ENCODE assay signal across 8 cellular contexts in genomic region chr2:130727286-130727924, GRCh38. TPM values are rescaled to one million over a fixed set of nuclear protein-coding genes. Genes with fewer than 3 reads are reported as not detected.
DNase-seq lines count a peak whose midpoint lies in the region; ATAC-seq, FAIRE-seq and TF ChIP-seq lines count a peak whose summit lies in the region.

No MANE protein-coding gene starts in this region.

- no peak for FAIRE-seq in HepG2 (lab: Jason Lieb, UNC)

- TF ChIP-seq RAD21 in HepG2 (CRISPR knock-in tag; IDR thresholded peaks at IDR 0.05), result no peak

- peaks cover 3% of the 10 kb centered on the region for H3K4me1 Mint-ChIP-seq in activated CD4-positive, alpha-beta T cell treated with anti-CD3 and anti-CD28 coated beads for 36 hours

- CTCF ChIA-PET in activated CD4-positive, alpha-beta T cell treated with anti-CD3 and anti-CD28 coated beads for 36 hours (lab: Charles Lee), result interaction anchor here (1.0 kb wide), 1 partner anchor 385 kb away, joined by 4 read pairs; the partner anchor contains the start of gene IMP4
- CTCF ChIA-PET in HepG2 (lab: Yijun Ruan, JAX; ENCODE audit: low intra/inter-chr PET ratio, low total read pairs), result no interaction called here

- no peak for TF ChIP-seq EP300 in HepG2 (IDR thresholded peaks at IDR 0.05; ENCODE audit: low read depth in 2 of 2, low read length in 2 of 2)
- no peak for TF ChIP-seq EP300 in HepG2 (CRISPR knock-in tag; IDR thresholded peaks at IDR 0.05; ENCODE audit: borderline replicate concordance)

- H3K27me3 Mint-ChIP-seq in activated CD4-positive, alpha-beta T cell treated with anti-CD3 and anti-CD28 coated beads for 36 hours, result peaks cover 9% of the 10 kb centered on the region

- H3K4me1 ChIP-seq in HepG2 (ENCODE audit: insufficient read depth, low read length), result no peaks in the 10 kb centered on the region

- H3K4me3 ChIP-seq in GM12864 (ENCODE audit: low read depth, low read length), result peak overlapping the region; percentile 54
- peak overlapping the region; percentile 77 for H3K4me3 ChIP-seq in coronary artery
- H3K4me3 ChIP-seq in HepG2 (replicated peaks in 1 of 3; ENCODE audit: insufficient read depth in 1 of 3, low read depth in 2 of 3, low read length in 3 of 3), result no peak overlapping the region

- no peaks in the 10 kb centered on the region for H3K9me3 Mint-ChIP-seq in activated CD4-positive, alpha-beta T cell treated with anti-CD3 and anti-CD28 coated beads for 36 hours (ENCODE audit: low read depth)

- ATAC-seq in HG02642 (IDR thresholded peaks at IDR 0.05; ENCODE audit: poor library complexity, unreplicated experiment), result peak; percentile 92
- peak; percentile 97 for ATAC-seq in activated CD4-positive, alpha-beta T cell treated with anti-CD3 and anti-CD28 coated beads for 36 hours
- peak; percentile 48; the same call in 2 of the 3 replicates for ATAC-seq in HepG2

- H3K4me3 Mint-ChIP-seq in activated CD4-positive, alpha-beta T cell treated with anti-CD3 and anti-CD28 coated beads for 36 hours, result peak overlapping the region; percentile 67

- H3K36me3 ChIP-seq in HepG2 (replicated peaks in 1 of 2; ENCODE audit: control insufficient read depth in 1 of 2, insufficient read depth in 2 of 2, low read length in 2 of 2), result no peaks in the 10 kb centered on the region

- no peak for TF ChIP-seq POLR2A in HepG2 (IDR thresholded peaks at IDR 0.05; ENCODE audit: insufficient read depth in 1 of 2, low read depth in 2 of 2, low read length in 2 of 2)

- no peak overlapping the region for H3K4me2 ChIP-seq in HepG2 (ENCODE audit: low read depth, low read length)

- peak overlapping the region; percentile 70 to 79 for H3K27ac ChIP-seq in coronary artery
- H3K27ac ChIP-seq in HepG2 (ENCODE audit: extremely low read length, insufficient read depth, low read length), result no peak overlapping the region

- peak; percentile 48 for DNase-seq in GM12864 (ENCODE audit: low read depth)
- peak; percentile 83 for DNase-seq in NCI-H2029 (lab: John Stamatoyannopoulos, UW)
- DNase-seq in activated CD4-positive, alpha-beta T cell treated with anti-CD3 and anti-CD28 coated beads for 36 hours, result peak; percentile 93
- DNase-seq in coronary artery (ENCODE audit: low spot score), result peak; percentile 86
- no peak for DNase-seq in HepG2 (ENCODE audit: low spot score)
- peak; percentile 83 to 90 for DNase-seq in stimulated activated CD4-positive, alpha-beta T cell treated with anti-CD3 and anti-CD28 coated beads, Interleukin-2, amount 100 ng/mL, for 48 hours
- no peak for DNase-seq in SHP77 (lab: John Stamatoyannopoulos, UW)

- POLR2A ChIA-PET in activated CD4-positive, alpha-beta T cell treated with anti-CD3 and anti-CD28 coated beads for 36 hours (lab: Charles Lee), result no interaction called here
- POLR2A ChIA-PET in HepG2 (lab: Yijun Ruan, JAX), result no interaction called here

- no peaks in the 10 kb centered on the region for H3K79me2 ChIP-seq in HepG2 (ENCODE audit: insufficient read depth, low read length)

- TF ChIP-seq CTCF in GM12864 (IDR thresholded peaks at IDR 0.05; ENCODE audit: low read depth, low read length, missing control alignments) (no peak), coronary artery (IDR thresholded peaks at IDR 0.05) (no peak), HepG2 (CRISPR knock-in tag; IDR thresholded peaks at IDR 0.05) (no peak)

- no peak overlapping the region for H3K9ac ChIP-seq in HepG2 (ENCODE audit: insufficient read depth, low read depth, low read length)

- BruUV-seq in HepG2 (replicated peaks; lab: Mats Ljungman, UMichigan), result no TSS peak

- 51% methylated on average over 41 of the region's 48 CpGs for WGBS in HepG2 (ENCODE audit: low lambda C conversion rate)

- H3K36me3 Mint-ChIP-seq in activated CD4-positive, alpha-beta T cell treated with anti-CD3 and anti-CD28 coated beads for 36 hours (ENCODE audit: low read depth), result no peaks in the 10 kb centered on the region

- no peaks in the 10 kb centered on the region for H4K20me1 ChIP-seq in HepG2 (ENCODE audit: insufficient read depth, low read length)

- H3K9me3 ChIP-seq in HepG2 (ENCODE audit: low read length), result no peaks in the 10 kb centered on the region

- intact Hi-C loops in activated CD4-positive, alpha-beta T cell treated with anti-CD3 and anti-CD28 coated beads for 36 hours (cut with DNase I, micrococcal nuclease), result loop anchor here in 1 of 2 experiments (1.0 to 10.0 kb wide), 6 partner anchors 71 to 850 kb away; partner anchors contain the start of genes FAM168B and IMP4
- intact Hi-C loops in HepG2 (cut with micrococcal nuclease; ENCODE audit: unreplicated experiment), result no loop called here

- in situ Hi-C loops in HepG2 (cut with HindIII; ENCODE audit: extremely low pct_ligation_motif_present, low pct_unique_long_range_greater_than_20kb), result no loop called here

- H3K27me3 ChIP-seq in HepG2 (ENCODE audit: control insufficient read depth in 1 of 2, insufficient read depth in 2 of 2, low read length in 2 of 2), result peaks cover 0 to 23% of the 10 kb centered on the region in 2 experiments; a peak in 2 of 5 replicates

- peak overlapping the region; percentile 55 for H3K27ac Mint-ChIP-seq in activated CD4-positive, alpha-beta T cell treated with anti-CD3 and anti-CD28 coated beads for 36 hours

- no peak overlapping the region for H2AFZ ChIP-seq in HepG2 (ENCODE audit: low read length)

TF ChIP-seq in HepG2, 621 proteins besides CTCF, POLR2A, EP300 and RAD21:
- TF ChIP-seq ZNF746 (CRISPR knock-in tag; IDR thresholded peaks at IDR 0.05) (no peak), HNRNPLL (IDR thresholded peaks at IDR 0.05; ENCODE audit: low read depth, low read length, poor library complexity, severe bottlenecking) (peak; percentile 16)

RNA-seq across cellular contexts. Expression of gene GPR148, which starts 1.5 kb away (rescaled TPM):
- not detected for total RNA-seq in activated CD4-positive, alpha-beta T cell treated with anti-CD3 and anti-CD28 coated beads for 36 hours
- total RNA-seq in HepG2 (2016; rRNA removed; fragmentation: Illumina TruSeq; extraction: Trizol), result not detected in 2 replicates
- not detected in 2 replicates for total RNA-seq in HepG2 (2016; cell fraction: cytosol; rRNA removed; fragmentation: Illumina TruSeq; extraction: Trizol; ENCODE audit: low read depth)
- total RNA-seq in HepG2 (2016; cell fraction: insoluble cytoplasmic fraction; rRNA removed; fragmentation: Illumina TruSeq; extraction: Trizol), result not detected in 2 replicates
- total RNA-seq in HepG2 (2016; cell fraction: membrane; rRNA removed; fragmentation: Illumina TruSeq; extraction: Trizol), result not detected in 2 replicates
- not detected in 2 replicates for total RNA-seq in HepG2 (2016; cell fraction: nucleus; rRNA removed; fragmentation: Illumina TruSeq; extraction: Trizol)
- not detected in 2 replicates for polyA plus RNA-seq in HepG2 (2011; rRNA removed)
- not detected in 2 replicates for polyA plus RNA-seq in HepG2 (2011; cell fraction: cytosol; rRNA removed)
- polyA plus RNA-seq in HepG2 (2011; cell fraction: nucleus; rRNA removed), result not detected in 2 replicates
- not detected in 2 replicates for polyA plus RNA-seq in HepG2 (2012)
- not detected in 2 replicates for polyA plus RNA-seq in HepG2 (2016; cell fraction: cytosol; fragmentation: Illumina TruSeq; extraction: Trizol; ENCODE audit: low read depth)
- not detected in 2 replicates for polyA plus RNA-seq in HepG2 (2016; cell fraction: insoluble cytoplasmic fraction; fragmentation: Illumina TruSeq; extraction: Trizol; ENCODE audit: low read depth)
- not detected in 2 replicates for polyA plus RNA-seq in HepG2 (2016; cell fraction: membrane; fragmentation: Illumina TruSeq; extraction: Trizol; ENCODE audit: low read depth)
- polyA plus RNA-seq in HepG2 (2016; cell fraction: nucleus; fragmentation: Illumina TruSeq; extraction: Trizol; ENCODE audit: insufficient read depth, low read depth), result not detected in 2 replicates
- not detected in 2 replicates for polyA minus RNA-seq in HepG2 (2011; rRNA and poly(A)+ RNA removed; ENCODE audit: low replicate concordance)
- polyA minus RNA-seq in HepG2 (2011; cell fraction: cytosol; rRNA and poly(A)+ RNA removed), result not detected in 2 replicates
- polyA minus RNA-seq in HepG2 (2011; cell fraction: nucleus; rRNA and poly(A)+ RNA removed), result not detected in 2 replicates

RNA-seq across cellular contexts. Expression of gene AMER3, which starts 27.9 kb away (rescaled TPM):
- total RNA-seq in activated CD4-positive, alpha-beta T cell treated with anti-CD3 and anti-CD28 coated beads for 36 hours, result not detected
- total RNA-seq in HepG2 (2016; rRNA removed; fragmentation: Illumina TruSeq; extraction: Trizol), result not detected in 2 replicates
- total RNA-seq in HepG2 (2016; cell fraction: cytosol; rRNA removed; fragmentation: Illumina TruSeq; extraction: Trizol; ENCODE audit: low read depth), result not detected in 2 replicates
- total RNA-seq in HepG2 (2016; cell fraction: insoluble cytoplasmic fraction; rRNA removed; fragmentation: Illumina TruSeq; extraction: Trizol), result not detected in 2 replicates
- not detected in 2 replicates for total RNA-seq in HepG2 (2016; cell fraction: membrane; rRNA removed; fragmentation: Illumina TruSeq; extraction: Trizol)
- total RNA-seq in HepG2 (2016; cell fraction: nucleus; rRNA removed; fragmentation: Illumina TruSeq; extraction: Trizol), result not detected in 2 replicates
- not detected in 2 replicates for polyA plus RNA-seq in HepG2 (2011; rRNA removed)
- polyA plus RNA-seq in HepG2 (2011; cell fraction: cytosol; rRNA removed), result not detected in 2 replicates
- not detected in 2 replicates for polyA plus RNA-seq in HepG2 (2011; cell fraction: nucleus; rRNA removed)
- polyA plus RNA-seq in HepG2 (2012), result not detected in 2 replicates
- polyA plus RNA-seq in HepG2 (2016; cell fraction: cytosol; fragmentation: Illumina TruSeq; extraction: Trizol; ENCODE audit: low read depth), result not detected in 2 replicates
- not detected in 2 replicates for polyA plus RNA-seq in HepG2 (2016; cell fraction: insoluble cytoplasmic fraction; fragmentation: Illumina TruSeq; extraction: Trizol; ENCODE audit: low read depth)
- polyA plus RNA-seq in HepG2 (2016; cell fraction: membrane; fragmentation: Illumina TruSeq; extraction: Trizol; ENCODE audit: low read depth), result not detected in 2 replicates
- not detected in 2 replicates for polyA plus RNA-seq in HepG2 (2016; cell fraction: nucleus; fragmentation: Illumina TruSeq; extraction: Trizol; ENCODE audit: insufficient read depth, low read depth)
- polyA minus RNA-seq in HepG2 (2011; rRNA and poly(A)+ RNA removed; ENCODE audit: low replicate concordance), result not detected in 2 replicates
- polyA minus RNA-seq in HepG2 (2011; cell fraction: cytosol; rRNA and poly(A)+ RNA removed), result not detected in 2 replicates
- polyA minus RNA-seq in HepG2 (2011; cell fraction: nucleus; rRNA and poly(A)+ RNA removed), result not detected in 2 replicates

Comparison
In these comparisons a context has a peak if more than half of its experiments do, and no peak if none do; other contexts are left out.
1. DNase-seq: peak in GM12864 (single experiment), NCI-H2029 (single experiment), activated CD4-positive, alpha-beta T cell treated with anti-CD3 and anti-CD28 coated beads for 36 hours (single experiment), coronary artery (single experiment) and stimulated activated CD4-positive, alpha-beta T cell treated with anti-CD3 and anti-CD28 coated beads, Interleukin-2, amount 100 ng/mL, for 48 hours (2 of 2); none in HepG2 (single experiment) and SHP77 (0 of 2).
2. H3K4me3 ChIP-seq: peak in GM12864 (single experiment) and coronary artery (single experiment); none in HepG2 (0 of 3).
3. Peak in every context shown above with its lines, with median percentiles within 50 percentile points of each other: ATAC-seq.